In the genomic region with DNA sequence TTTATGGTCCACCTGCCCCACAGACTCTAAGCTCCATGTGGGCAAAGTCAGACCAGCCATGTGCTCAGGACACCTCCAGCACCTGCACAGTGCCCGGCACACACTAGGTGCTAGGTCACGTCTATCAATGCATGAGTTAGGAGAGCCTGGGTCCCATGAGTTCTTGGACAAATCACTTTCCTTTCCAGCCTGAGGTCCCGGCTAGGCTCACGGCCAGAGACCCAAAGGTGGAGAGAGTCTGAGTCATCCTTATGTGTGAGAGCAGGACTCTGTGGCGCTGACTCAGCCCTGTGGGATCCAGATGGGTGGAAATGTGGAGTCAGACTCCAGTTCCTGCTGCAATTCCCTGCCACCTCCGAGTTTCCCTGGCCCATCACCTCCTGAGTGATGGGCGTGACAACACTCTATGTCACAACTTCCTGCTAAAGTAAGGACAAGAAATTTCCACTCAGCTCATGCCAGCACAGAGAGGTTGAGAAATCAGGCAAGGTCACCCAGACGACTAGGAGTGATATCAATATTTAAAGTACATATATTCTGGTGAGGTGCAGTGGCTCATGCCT, we compare ENCODE assay signal across 9 cellular contexts. TPM values are rescaled to one million over a fixed set of nuclear protein-coding genes. Genes with fewer than 3 reads are reported as not detected.
A peak's percentile ranks its signal among the peaks of the same experiment; 100 is the strongest.
DNase-seq lines count a peak whose midpoint lies in the region; ATAC-seq and TF ChIP-seq lines count a peak whose summit lies in the region.
"Had no signal": no experiment of that assay in that cellular context is flagged by ENCODE, and none has a peak within 500 bp of the region (broad histone marks: within the 10 kb centered on the region; RNA-seq: fewer than 3 reads in every experiment).

No MANE protein-coding gene starts in this region.

- no peak for TF ChIP-seq POLR2A in spleen (IDR thresholded peaks at IDR 0.05)

- intact Hi-C loops in activated CD4-positive, alpha-beta memory T cell treated with anti-CD3 and anti-CD28 coated beads for 36 hours (cut with micrococcal nuclease), result loop anchor here (2.0 to 5.0 kb wide), 2 partner anchors 15 to 202 kb away; a partner anchor contains a TSS
- intact Hi-C loops in activated B cell treated with CpG ODN at 0.5 μM for 24 hours (cut with micrococcal nuclease), result no loop called here
- intact Hi-C loops in Right ventricle myocardium superior (cut with DNase I), result loop anchor here (5.0 kb wide), 1 partner anchor 117 kb away; a partner anchor contains a TSS
- intact Hi-C loops in spleen (cut with DNase I; ENCODE audit: low total_unique reads), result no loop called here
- intact Hi-C loops in CD8-positive, alpha-beta T cell (cut with DNase I, micrococcal nuclease), result loop anchor here in 1 of 2 experiments (5.0 kb wide), 2 partner anchors 352 to 467 kb away; a partner anchor contains a TSS

- H3K36me3 Mint-ChIP-seq in activated CD4-positive, alpha-beta memory T cell treated with anti-CD3 and anti-CD28 coated beads for 36 hours, result no peaks in the 10 kb centered on the region
- no peaks in the 10 kb centered on the region for H3K36me3 Mint-ChIP-seq in activated CD4-positive, alpha-beta memory T cell treated with anti-CD3 and anti-CD28 coated beads, Interleukin-2, amount 10 ng/mL, durations not matched to agents 7 days and 5 days (ENCODE audit: low read depth)
- peaks cover 13% of the 10 kb centered on the region for H3K36me3 Mint-ChIP-seq in activated B cell treated with CpG ODN at 0.5 μM for 24 hours (ENCODE audit: low read depth)
- peaks cover 5% of the 10 kb centered on the region for H3K36me3 Mint-ChIP-seq in CD8-positive, alpha-beta T cell

- H3K36me3 ChIP-seq in spleen, result peaks cover 0 to 8% (median 0%) of the 10 kb centered on the region in 6 donors
- no peaks in the 10 kb centered on the region for H3K36me3 ChIP-seq in CD8-positive, alpha-beta T cell (ENCODE audit: insufficient read depth, low read length)

- WGBS in spleen, 5 donors, result 41 to 63% (median 52%) methylated on average over 7 to 8 of the region's 8 CpGs

- peak; percentile 71 for DNase-seq in activated CD4-positive, alpha-beta memory T cell treated with anti-CD3 and anti-CD28 coated beads for 36 hours
- no peak for DNase-seq in activated CD4-positive, alpha-beta memory T cell treated with anti-CD3 and anti-CD28 coated beads, Interleukin-2, amount 10 ng/mL, durations not matched to agents 7 days and 5 days
- no peak for DNase-seq in activated B cell treated with CpG ODN at 0.5 μM for 24 hours
- peak; percentile 89 for DNase-seq in Right ventricle myocardium superior
- DNase-seq in spleen, result no peak
- DNase-seq in NCI-H146 (lab: John Stamatoyannopoulos, UW), result no peak
- DNase-seq in CD8-positive, alpha-beta T cell, result no peak
- DNase-seq: DND-41 had no signal

- POLR2A ChIA-PET in activated CD4-positive, alpha-beta memory T cell treated with anti-CD3 and anti-CD28 coated beads for 36 hours (lab: Charles Lee), result no interaction called here
- POLR2A ChIA-PET in activated CD4-positive, alpha-beta memory T cell treated with anti-CD3 and anti-CD28 coated beads, Interleukin-2, amount 10 ng/mL, durations not matched to agents 7 days and 5 days (lab: Charles Lee), result interaction anchor here (0.7 to 5.3 kb wide), 4 partner anchors 14 to 149 kb away, joined by 3 to 69 read pairs (median 3); a partner anchor contains a TSS
- POLR2A ChIA-PET in activated B cell treated with CpG ODN at 0.5 μM for 24 hours (lab: Charles Lee), result interaction anchor here (0.5 to 12.0 kb wide), 6 partner anchors 17 to 182 kb away, joined by 3 to 457 read pairs (median 4); a partner anchor contains a TSS
- POLR2A ChIA-PET in CD8-positive, alpha-beta T cell (lab: Charles Lee), result interaction anchor here (1.9 kb wide), 1 partner anchor 184 kb away, joined by 5 read pairs; a partner anchor contains a TSS

- H3K4me1 ChIP-seq in spleen, result peaks cover 53 to 83% (median 69%) of the 10 kb centered on the region in 6 donors
- H3K4me1 ChIP-seq in CD8-positive, alpha-beta T cell (ENCODE audit: insufficient read depth, low read length), result peaks cover 48% of the 10 kb centered on the region

- ATAC-seq in activated B cell treated with CpG ODN at 0.5 μM for 24 hours (ENCODE audit: low read depth) (no peak), Right ventricle myocardium superior (ENCODE audit: poor library complexity) (peak; percentile 26), HG02852 (IDR thresholded peaks at IDR 0.05; ENCODE audit: unreplicated experiment) (no peak)
- no peak for ATAC-seq in CD8-positive, alpha-beta T cell

- no peaks in the 10 kb centered on the region for H3K9me3 Mint-ChIP-seq in activated CD4-positive, alpha-beta memory T cell treated with anti-CD3 and anti-CD28 coated beads for 36 hours
- H3K9me3 Mint-ChIP-seq in activated CD4-positive, alpha-beta memory T cell treated with anti-CD3 and anti-CD28 coated beads, Interleukin-2, amount 10 ng/mL, durations not matched to agents 7 days and 5 days, result no peaks in the 10 kb centered on the region
- no peaks in the 10 kb centered on the region for H3K9me3 Mint-ChIP-seq in activated B cell treated with CpG ODN at 0.5 μM for 24 hours
- H3K9me3 Mint-ChIP-seq in CD8-positive, alpha-beta T cell, result no peaks in the 10 kb centered on the region

- CTCF ChIA-PET in activated CD4-positive, alpha-beta memory T cell treated with anti-CD3 and anti-CD28 coated beads for 36 hours (lab: Charles Lee), result interaction anchor here (0.7 to 4.8 kb wide), 6 partner anchors 19 to 330 kb away, joined by 3 to 57 read pairs (median 10); a partner anchor contains a TSS
- CTCF ChIA-PET in activated CD4-positive, alpha-beta memory T cell treated with anti-CD3 and anti-CD28 coated beads, Interleukin-2, amount 10 ng/mL, durations not matched to agents 7 days and 5 days (lab: Charles Lee), result interaction anchor here (1.1 to 4.7 kb wide), 5 partner anchors 10 to 185 kb away, joined by 3 to 48 read pairs (median 7); a partner anchor contains a TSS
- CTCF ChIA-PET in activated B cell treated with CpG ODN at 0.5 μM for 24 hours (lab: Charles Lee), result interaction anchor here (0.6 to 4.2 kb wide), 6 partner anchors 37 to 334 kb away, joined by 3 to 29 read pairs (median 6); a partner anchor contains a TSS
- CTCF ChIA-PET in CD8-positive, alpha-beta T cell (lab: Charles Lee), result interaction anchor here (0.6 to 4.6 kb wide), 9 partner anchors 35 to 415 kb away, joined by 3 to 40 read pairs (median 6); a partner anchor contains a TSS

- peak overlapping the region in 7 of 8 donors; percentile 15 to 91 (median 87) for H3K27ac ChIP-seq in spleen
- H3K27ac ChIP-seq in CD8-positive, alpha-beta T cell (ENCODE audit: low read depth, low read length), result no peak overlapping the region

- peaks cover 3% of the 10 kb centered on the region for H3K27me3 Mint-ChIP-seq in activated CD4-positive, alpha-beta memory T cell treated with anti-CD3 and anti-CD28 coated beads for 36 hours
- peaks cover 13% of the 10 kb centered on the region for H3K27me3 Mint-ChIP-seq in activated CD4-positive, alpha-beta memory T cell treated with anti-CD3 and anti-CD28 coated beads, Interleukin-2, amount 10 ng/mL, durations not matched to agents 7 days and 5 days
- peaks cover 4% of the 10 kb centered on the region for H3K27me3 Mint-ChIP-seq in activated B cell treated with CpG ODN at 0.5 μM for 24 hours
- H3K27me3 Mint-ChIP-seq in CD8-positive, alpha-beta T cell (ENCODE audit: low read depth), result peaks cover 2% of the 10 kb centered on the region

- no peaks in the 10 kb centered on the region for H3K9me3 ChIP-seq in spleen
- H3K9me3 ChIP-seq in CD8-positive, alpha-beta T cell (ENCODE audit: low read length), result no peaks in the 10 kb centered on the region

- H3K4me3 Mint-ChIP-seq in activated CD4-positive, alpha-beta memory T cell treated with anti-CD3 and anti-CD28 coated beads for 36 hours, result no peak overlapping the region
- no peak overlapping the region for H3K4me3 Mint-ChIP-seq in activated CD4-positive, alpha-beta memory T cell treated with anti-CD3 and anti-CD28 coated beads, Interleukin-2, amount 10 ng/mL, durations not matched to agents 7 days and 5 days
- H3K4me3 Mint-ChIP-seq in activated B cell treated with CpG ODN at 0.5 μM for 24 hours, result no peak overlapping the region
- H3K4me3 Mint-ChIP-seq in CD8-positive, alpha-beta T cell, result no peak overlapping the region

- no peak overlapping the region for H3K4me3 ChIP-seq in spleen
- H3K4me3 ChIP-seq in CD8-positive, alpha-beta T cell (ENCODE audit: low read depth, low read length), result no peak overlapping the region

- no peak for TF ChIP-seq CTCF in activated B cell treated with CpG ODN at 0.5 μM for 24 hours (IDR thresholded peaks at IDR 0.05)
- TF ChIP-seq CTCF in spleen (IDR thresholded peaks at IDR 0.05 in 8 of 11, conservative IDR thresholded peaks at IDR 0.05 in 3 of 11), result no peak
- no peak for TF ChIP-seq CTCF in CD8-positive, alpha-beta T cell (IDR thresholded peaks at IDR 0.05)

- H3K27ac Mint-ChIP-seq in activated CD4-positive, alpha-beta memory T cell treated with anti-CD3 and anti-CD28 coated beads for 36 hours, result peak overlapping the region; percentile 43
- no peak overlapping the region for H3K27ac Mint-ChIP-seq in activated CD4-positive, alpha-beta memory T cell treated with anti-CD3 and anti-CD28 coated beads, Interleukin-2, amount 10 ng/mL, durations not matched to agents 7 days and 5 days
- peak overlapping the region; percentile 95 for H3K27ac Mint-ChIP-seq in activated B cell treated with CpG ODN at 0.5 μM for 24 hours
- H3K27ac Mint-ChIP-seq in CD8-positive, alpha-beta T cell, result no peak overlapping the region

- H3K4me1 Mint-ChIP-seq in activated CD4-positive, alpha-beta memory T cell treated with anti-CD3 and anti-CD28 coated beads for 36 hours (ENCODE audit: low read depth), result peaks cover 42% of the 10 kb centered on the region
- H3K4me1 Mint-ChIP-seq in activated CD4-positive, alpha-beta memory T cell treated with anti-CD3 and anti-CD28 coated beads, Interleukin-2, amount 10 ng/mL, durations not matched to agents 7 days and 5 days, result peaks cover 56% of the 10 kb centered on the region
- H3K4me1 Mint-ChIP-seq in activated B cell treated with CpG ODN at 0.5 μM for 24 hours, result peaks cover 57% of the 10 kb centered on the region
- H3K4me1 Mint-ChIP-seq in CD8-positive, alpha-beta T cell (ENCODE audit: low read depth), result peaks cover 49% of the 10 kb centered on the region

- peaks cover 0 to 16% (median 5%) of the 10 kb centered on the region in 7 donors for H3K27me3 ChIP-seq in spleen (replicated peaks in 1 of 7)
- no peaks in the 10 kb centered on the region for H3K27me3 ChIP-seq in CD8-positive, alpha-beta T cell (ENCODE audit: insufficient read depth, low read length)

RNA-seq across cellular contexts. Expression of a gene that starts 2.5 kb away (rescaled TPM):
- total RNA-seq in activated CD4-positive, alpha-beta memory T cell treated with anti-CD3 and anti-CD28 coated beads for 36 hours, result 10 to 100 TPM; 21.2 to 23.5 TPM
- total RNA-seq in activated CD4-positive, alpha-beta memory T cell treated with anti-CD3 and anti-CD28 coated beads, Interleukin-2, amount 10 ng/mL, durations not matched to agents 7 days and 5 days, result 10 to 100 TPM; 19.4 to 21.5 TPM
- total RNA-seq in activated B cell treated with CpG ODN at 0.5 μM for 24 hours, result 71.3 and 85.4 TPM in 2 replicates
- 18.1 TPM for total RNA-seq in Right ventricle myocardium superior
- total RNA-seq in spleen, result 10 to 100 TPM; 48.6 to 92.8 (median 65.8) TPM
- polyA plus RNA-seq in spleen, result 10 to 100 TPM; 16.0 to 36.7 (median 19.5) TPM
- total RNA-seq in CD8-positive, alpha-beta T cell, result 10 to 100 TPM; 40.0 to 47.6 TPM

RNA-seq across cellular contexts. Expression of a gene that starts 11.2 kb away (rescaled TPM):
- total RNA-seq in activated CD4-positive, alpha-beta memory T cell treated with anti-CD3 and anti-CD28 coated beads for 36 hours, result 1 to 10 TPM in 1 of 2 experiments, under 1 TPM in 1; 0.94 to 2.9 TPM
- 1 to 10 TPM; 1.5 to 1.9 TPM for total RNA-seq in activated CD4-positive, alpha-beta memory T cell treated with anti-CD3 and anti-CD28 coated beads, Interleukin-2, amount 10 ng/mL, durations not matched to agents 7 days and 5 days
- total RNA-seq in activated B cell treated with CpG ODN at 0.5 μM for 24 hours (1.7 and 1.8 TPM in 2 replicates), Right ventricle myocardium superior (0.48 TPM), spleen (1 to 10 TPM in 2 of 7 donors, under 1 TPM in 3, not detected in 2; 0.46 to 3.6 (median 0.94) TPM)
- under 1 TPM; 0.13 to 0.51 (median 0.42) TPM for polyA plus RNA-seq in spleen
- total RNA-seq in CD8-positive, alpha-beta T cell, result 1 to 10 TPM; 5.1 to 7.4 TPM

RNA-seq across cellular contexts. Expression of a gene that starts 18.3 kb away (rescaled TPM):
- total RNA-seq in activated CD4-positive, alpha-beta memory T cell treated with anti-CD3 and anti-CD28 coated beads for 36 hours, result 10 to 100 TPM; 41.5 to 42.0 TPM
- 10 to 100 TPM; 48.2 TPM for total RNA-seq in activated CD4-positive, alpha-beta memory T cell treated with anti-CD3 and anti-CD28 coated beads, Interleukin-2, amount 10 ng/mL, durations not matched to agents 7 days and 5 days
- 41.4 and 50.6 TPM in 2 replicates for total RNA-seq in activated B cell treated with CpG ODN at 0.5 μM for 24 hours
- 9.9 TPM for total RNA-seq in Right ventricle myocardium superior
- total RNA-seq in spleen, result 10 to 100 TPM; 19.5 to 31.3 (median 25.2) TPM
- 10 to 100 TPM; 23.6 to 33.8 (median 28.1) TPM for polyA plus RNA-seq in spleen
- total RNA-seq in CD8-positive, alpha-beta T cell, result 10 to 100 TPM; 40.2 to 42.7 TPM

RNA-seq across cellular contexts. Expression of a gene that starts 19.9 kb away (rescaled TPM):
- total RNA-seq in activated CD4-positive, alpha-beta memory T cell treated with anti-CD3 and anti-CD28 coated beads for 36 hours, result 10 to 100 TPM; 50.1 to 53.8 TPM
- 100 to 1,000 TPM; 141 to 146 TPM for total RNA-seq in activated CD4-positive, alpha-beta memory T cell treated with anti-CD3 and anti-CD28 coated beads, Interleukin-2, amount 10 ng/mL, durations not matched to agents 7 days and 5 days
- total RNA-seq in activated B cell treated with CpG ODN at 0.5 μM for 24 hours (39.9 and 47.5 TPM in 2 replicates), Right ventricle myocardium superior (38.2 TPM), spleen (100 to 1,000 TPM in 1 of 7 donors, 10 to 100 TPM in 6; 62.5 to 118 (median 75.9) TPM)
- 10 to 100 TPM; 29.0 to 68.0 (median 31.7) TPM for polyA plus RNA-seq in spleen
- total RNA-seq in CD8-positive, alpha-beta T cell, result 10 to 100 TPM; 49.8 to 56.1 TPM

RNA-seq across cellular contexts. Expression of a gene that starts 41.9 kb away (rescaled TPM):
- 10 to 100 TPM; 27.7 to 28.5 TPM for total RNA-seq in activated CD4-positive, alpha-beta memory T cell treated with anti-CD3 and anti-CD28 coated beads for 36 hours
- total RNA-seq in activated CD4-positive, alpha-beta memory T cell treated with anti-CD3 and anti-CD28 coated beads, Interleukin-2, amount 10 ng/mL, durations not matched to agents 7 days and 5 days, result 10 to 100 TPM; 80.9 to 81.9 TPM
- 6.9 and 8.1 TPM in 2 replicates for total RNA-seq in activated B cell treated with CpG ODN at 0.5 μM for 24 hours
- 932 TPM for total RNA-seq in Right ventricle myocardium superior
- 10 to 100 TPM; 41.3 to 89.7 (median 59.7) TPM for total RNA-seq in spleen
- 10 to 100 TPM; 47.0 to 97.9 (median 82.7) TPM for polyA plus RNA-seq in spleen
- total RNA-seq in CD8-positive, alpha-beta T cell, result 10 to 100 TPM; 34.8 to 35.2 TPM

Comparison
In these comparisons a context has a peak if more than half of its experiments do, and no peak if none do; other contexts are left out.
1. DNase-seq: peak in activated CD4-positive, alpha-beta memory T cell treated with anti-CD3 and anti-CD28 coated beads for 36 hours (single experiment) and Right ventricle myocardium superior (single experiment); none in activated CD4-positive, alpha-beta memory T cell treated with anti-CD3 and anti-CD28 coated beads, Interleukin-2, amount 10 ng/mL, durations not matched to agents 7 days and 5 days (single experiment), activated B cell treated with CpG ODN at 0.5 μM for 24 hours (single experiment), spleen (single experiment), NCI-H146 (single experiment) and CD8-positive, alpha-beta T cell (0 of 7).
2. H3K27ac Mint-ChIP-seq: peak in activated CD4-positive, alpha-beta memory T cell treated with anti-CD3 and anti-CD28 coated beads for 36 hours (single experiment) and activated B cell treated with CpG ODN at 0.5 μM for 24 hours (single experiment); none in activated CD4-positive, alpha-beta memory T cell treated with anti-CD3 and anti-CD28 coated beads, Interleukin-2, amount 10 ng/mL, durations not matched to agents 7 days and 5 days (single experiment) and CD8-positive, alpha-beta T cell (single experiment).
3. intact Hi-C loops: an anchor here in activated CD4-positive, alpha-beta memory T cell treated with anti-CD3 and anti-CD28 coated beads for 36 hours (2.0 to 5.0 kb wide) and Right ventricle myocardium superior (5.0 kb wide); none called in activated B cell treated with CpG ODN at 0.5 μM for 24 hours and spleen.